Comparison of ENCODE assay signal across 8 cellular contexts in genomic region chr3:46663611-46664135, GRCh38. TPM values are rescaled to one million over a fixed set of nuclear protein-coding genes. Genes with fewer than 3 reads are reported as not detected.
DNase-seq lines count a peak whose midpoint lies in the region; ATAC-seq, FAIRE-seq and TF ChIP-seq lines count a peak whose summit lies in the region.

No MANE protein-coding gene starts in this region.

- H3K27me3 ChIP-seq in neuronal stem cell (ENCODE audit: control insufficient read depth in 3 of 3, insufficient read depth in 3 of 3, low read depth in 1 of 3, low read length in 3 of 3): peaks cover 0 to 6% (median 0%) of the 10 kb centered on the region in 3 experiments
- no peaks in the 10 kb centered on the region for H3K27me3 ChIP-seq in A673 (replicated peaks; ENCODE audit: insufficient read depth, low read depth, low read length, poor library complexity)

- no peak overlapping the region for H3K27ac Mint-ChIP-seq in chondrocyte (ENCODE audit: unreplicated experiment)

- H3K4me2 ChIP-seq in neuronal stem cell (ENCODE audit: insufficient read depth, low read length, poor library complexity, severe bottlenecking): no peak overlapping the region

- peaks cover 0 to 42% of the 10 kb centered on the region in 2 donors for H3K4me1 ChIP-seq in neuronal stem cell (ENCODE audit: control insufficient read depth in 2 of 2, insufficient read depth in 1 of 2, low read depth in 1 of 2, low read length in 2 of 2)
- H3K4me1 ChIP-seq in A673 (ENCODE audit: insufficient read depth, low read length, poor library complexity, severe bottlenecking): no peaks in the 10 kb centered on the region

- no peak overlapping the region for H3K14ac ChIP-seq in neuronal stem cell (ENCODE audit: low read length)

- H2AK5ac ChIP-seq in neuronal stem cell (ENCODE audit: low read depth, low read length): peak overlapping the region; percentile 61

- H3K27ac ChIP-seq in neuronal stem cell (replicated peaks; ENCODE audit: low read length): no peak overlapping the region
- no peak overlapping the region for H3K27ac ChIP-seq in A673 (ENCODE audit: low read depth, low read length, poor library complexity, severe bottlenecking)

- no peak overlapping the region for H3K9ac ChIP-seq in neuronal stem cell (ENCODE audit: low read depth, low read length, poor library complexity)

- WGBS in neuronal stem cell (ENCODE audit: extremely low coverage in 2 of 2, insufficient read length in 2 of 2, insufficient replicate concordance in 1 of 2), 2 donors: no CpG with 5 or more reads among the region's 8 CpGs

- no peaks in the 10 kb centered on the region for H3K9me3 ChIP-seq in neuronal stem cell (replicated peaks in 1 of 2; ENCODE audit: control insufficient read depth in 2 of 2, insufficient read depth in 1 of 2, low read depth in 1 of 2, low read length in 2 of 2)
- H3K9me3 ChIP-seq in A673 (ENCODE audit: low read depth, low read length, poor library complexity, severe bottlenecking): no peaks in the 10 kb centered on the region

- peak overlapping the region; percentile 68 for H3K18ac ChIP-seq in neuronal stem cell (ENCODE audit: low read length)

- no peak overlapping the region for H3K4ac ChIP-seq in neuronal stem cell (ENCODE audit: low read length)

- no peak for TF ChIP-seq POLR2A in GM12892 (IDR thresholded peaks at IDR 0.05; ENCODE audit: low read depth, low read length)

- H3K9me3 Mint-ChIP-seq in chondrocyte (ENCODE audit: low read depth): no peaks in the 10 kb centered on the region

- H3K4me3 Mint-ChIP-seq in chondrocyte (ENCODE audit: unreplicated experiment): no peak overlapping the region

- H3K36me3 ChIP-seq in neuronal stem cell (replicated peaks in 1 of 2; ENCODE audit: control insufficient read depth in 2 of 2, insufficient read depth in 2 of 2, low read length in 2 of 2): no peaks in the 10 kb centered on the region
- no peaks in the 10 kb centered on the region for H3K36me3 ChIP-seq in A673 (ENCODE audit: insufficient read depth, low read length, poor library complexity, severe bottlenecking)

- CTCF ChIA-PET in A673 (lab: Charles Lee): no interaction called here

- no peak overlapping the region for H2BK120ac ChIP-seq in neuronal stem cell (ENCODE audit: low read depth, low read length)

- no peaks in the 10 kb centered on the region for H3K36me3 Mint-ChIP-seq in chondrocyte (ENCODE audit: low read depth)

- H3K23ac ChIP-seq in neuronal stem cell (ENCODE audit: low read depth, low read length, poor library complexity): no peak overlapping the region

- peak; percentile 13 for DNase-seq in GM12892 (ENCODE audit: insufficient read length)
- DNase-seq in NCI-H2081 treated with DMSO at 0.1 percent for 48 hours (lab: John Stamatoyannopoulos, UW): peak; percentile 85
- DNase-seq in chondrocyte (ENCODE audit: low spot score): peak; percentile 67
- DNase-seq in neuronal stem cell (ENCODE audit: low spot score): no peak
- DNase-seq in NCI-H526 treated with DMSO at 0.1 percent for 48 hours (lab: John Stamatoyannopoulos, UW): no peak
- no peak for DNase-seq in A673 (ENCODE audit: low spot score)

- FAIRE-seq in GM12892 (lab: Jason Lieb, UNC): no peak

- H3K4me3 ChIP-seq in neuronal stem cell (ENCODE audit: low read length in 2 of 2) (no peak overlapping the region), A673 (ENCODE audit: low read depth, low read length, poor library complexity, severe bottlenecking) (no peak overlapping the region)

- intact Hi-C loops in A673 (cut with micrococcal nuclease; ENCODE audit: unreplicated experiment): no loop called here

- ATAC-seq in GM19452 (IDR thresholded peaks at IDR 0.05; ENCODE audit: unreplicated experiment) (no peak), GM19463 (IDR thresholded peaks at IDR 0.05; ENCODE audit: unreplicated experiment) (no peak)

- POLR2A ChIA-PET in A673 (lab: Charles Lee; ENCODE audit: low non-redundant PET): no interaction called here

- peak overlapping the region; percentile 10 for H2BK15ac ChIP-seq in neuronal stem cell (ENCODE audit: low read length)

- H3K27me3 Mint-ChIP-seq in chondrocyte (ENCODE audit: low read depth): peaks cover 5% of the 10 kb centered on the region

- H2AFZ ChIP-seq in neuronal stem cell (ENCODE audit: low read length): no peak overlapping the region

- no peak overlapping the region for H4K8ac ChIP-seq in neuronal stem cell (ENCODE audit: low read depth, low read length)

- peaks cover 20% of the 10 kb centered on the region for H3K4me1 Mint-ChIP-seq in chondrocyte (ENCODE audit: low read depth)

- no peak overlapping the region for H2BK5ac ChIP-seq in neuronal stem cell (ENCODE audit: low read length)

- no peak overlapping the region for H4K91ac ChIP-seq in neuronal stem cell (ENCODE audit: low read depth, low read length, poor library complexity)

- TF ChIP-seq CTCF in chondrocyte (IDR thresholded peaks at IDR 0.05): peak; percentile 32
- no peak for TF ChIP-seq CTCF in A673 (conservative IDR thresholded peaks at IDR 0.05; ENCODE audit: low read depth, low read length)

- peaks cover 2% of the 10 kb centered on the region for H3K79me1 ChIP-seq in neuronal stem cell (ENCODE audit: low read depth, low read length)

- BruUV-seq in A673 (replicated peaks; lab: Mats Ljungman, UMichigan): no TSS peak

- no peak overlapping the region for H2BK12ac ChIP-seq in neuronal stem cell (ENCODE audit: low read length)

RNA-seq across cellular contexts. Expression of gene ALS2CL, which starts 29.8 kb away (rescaled TPM):
- polyA plus RNA-seq in GM12892 (2012; ENCODE audit: missing spikeins): not detected
- total RNA-seq in chondrocyte: 1.4 to 5.2 TPM (median 3.6 TPM) in 3 replicates
- polyA plus RNA-seq in neuronal stem cell (2013, experiment 1 of 2): 0.78 TPM
- polyA plus RNA-seq in neuronal stem cell (2013, experiment 2 of 2): 0.60 TPM
- 0.20 and 0.24 TPM in 2 replicates for total RNA-seq in A673 (2021)

RNA-seq across cellular contexts. Expression of gene TMIE, which starts 37.5 kb away (rescaled TPM):
- not detected for polyA plus RNA-seq in GM12892 (2012; ENCODE audit: missing spikeins)
- total RNA-seq in chondrocyte (0.25 TPM in 1 of 3 replicates, not detected in the others), A673 (2021) (0.17 TPM in 1 of 2 replicates, not detected in the other)
- 0.26 TPM for polyA plus RNA-seq in neuronal stem cell (2013, experiment 1 of 2)
- 0.30 TPM for polyA plus RNA-seq in neuronal stem cell (2013, experiment 2 of 2)

RNA-seq across cellular contexts. Expression of gene FAM240A, which starts 51.3 kb away (rescaled TPM):
- not detected for polyA plus RNA-seq in GM12892 (2012; ENCODE audit: missing spikeins)
- not detected in 3 replicates for total RNA-seq in chondrocyte
- polyA plus RNA-seq in neuronal stem cell (2013, experiment 1 of 2): not detected
- polyA plus RNA-seq in neuronal stem cell (2013, experiment 2 of 2): not detected
- total RNA-seq in A673 (2021): not detected in 2 replicates

RNA-seq across cellular contexts. Expression of gene PRSS50, which starts 54.0 kb away (rescaled TPM):
- not detected for polyA plus RNA-seq in GM12892 (2012; ENCODE audit: missing spikeins)
- total RNA-seq in chondrocyte (not detected in 3 replicates), A673 (2021) (not detected in 2 replicates)
- polyA plus RNA-seq in neuronal stem cell (2013, experiment 1 of 2): 0.64 TPM
- polyA plus RNA-seq in neuronal stem cell (2013, experiment 2 of 2): 0.57 TPM

Comparison
In these comparisons a context has a peak if more than half of its experiments do, and no peak if none do; other contexts are left out.
1. DNase-seq: peak in GM12892 (single experiment), NCI-H2081 treated with DMSO at 0.1 percent for 48 hours (single experiment) and chondrocyte (single experiment); none in neuronal stem cell (single experiment), NCI-H526 treated with DMSO at 0.1 percent for 48 hours (single experiment) and A673 (single experiment).